Comparison of ENCODE assay signal across 22 cellular contexts in the genomic region with DNA sequence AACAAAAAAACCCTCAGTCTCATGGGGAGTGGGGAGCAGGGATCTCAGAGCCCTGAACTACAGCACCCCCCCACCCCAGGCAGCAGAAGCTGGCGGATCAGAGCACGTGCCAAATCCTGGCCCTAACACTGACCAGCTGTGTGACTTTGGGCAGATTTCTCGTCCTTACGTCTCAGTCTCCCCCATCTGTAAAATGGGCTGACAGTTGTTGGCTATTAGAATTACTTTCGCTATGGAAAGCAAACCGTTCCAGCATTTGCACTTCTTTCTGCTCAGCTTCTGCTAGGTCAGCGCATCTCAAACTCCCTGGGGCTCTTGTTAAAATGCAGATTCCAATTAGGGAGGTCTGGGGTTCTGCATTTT. TPM values are rescaled to one million over a fixed set of nuclear protein-coding genes. Genes with fewer than 3 reads are reported as not detected.
DNase-seq lines count a peak whose midpoint lies in the region; ATAC-seq and TF ChIP-seq lines count a peak whose summit lies in the region.
"Had no signal": no experiment of that assay in that cellular context is flagged by ENCODE, and none has a peak within 500 bp of the region (broad histone marks: within the 10 kb centered on the region; RNA-seq: fewer than 3 reads in every experiment).

No MANE protein-coding gene starts in this region.

- no peaks in the 10 kb centered on the region for H3K27me3 ChIP-seq in uterus

- CTCF ChIA-PET in activated CD4-positive, alpha-beta memory T cell treated with anti-CD3 and anti-CD28 coated beads for 36 hours (lab: Charles Lee) = interaction anchor here (1.1 to 4.0 kb wide), 16 partner anchors 10 to 169 kb away, joined by 3 to 44 read pairs (median 12); partner anchors contain the start of gene MIIP

- peaks cover 9% of the 10 kb centered on the region for H3K9me3 Mint-ChIP-seq in activated T-cell treated with anti-CD3 and anti-CD28 coated beads, Interleukin-2, amount 50 U/mL, for 4 hours
- peaks cover 20% of the 10 kb centered on the region for H3K9me3 Mint-ChIP-seq in activated CD4-positive, alpha-beta memory T cell treated with anti-CD3 and anti-CD28 coated beads for 36 hours

- H3K4me3 ChIP-seq in uterus (no peak overlapping the region), mucosa of descending colon (no peak overlapping the region)
- H3K4me3 ChIP-seq: smooth muscle cell, tibial artery had no signal

- TF ChIP-seq CTCF in uterus (IDR thresholded peaks at IDR 0.05) (no peak), mucosa of descending colon (IDR thresholded peaks at IDR 0.05) (no peak)

- peak overlapping the region; percentile 70 for H3K27ac Mint-ChIP-seq in activated CD4-positive, alpha-beta memory T cell treated with anti-CD3 and anti-CD28 coated beads for 36 hours
- H3K27ac Mint-ChIP-seq: activated naive CD8-positive, alpha-beta T cell; natural killer cell; progenitor cell of endocrine pancreas had no signal

- H3K9me3 ChIP-seq in uterus (no peaks in the 10 kb centered on the region), mucosa of descending colon (no peaks in the 10 kb centered on the region)
- H3K9me3 ChIP-seq: tibial artery had no signal

- peaks cover 4% of the 10 kb centered on the region for H3K27me3 Mint-ChIP-seq in activated T-cell treated with anti-CD3 and anti-CD28 coated beads, Interleukin-2, amount 50 U/mL, for 4 hours (ENCODE audit: low read depth)
- peaks cover 5% of the 10 kb centered on the region for H3K27me3 Mint-ChIP-seq in activated CD4-positive, alpha-beta memory T cell treated with anti-CD3 and anti-CD28 coated beads for 36 hours
- H3K27me3 Mint-ChIP-seq: activated naive CD8-positive, alpha-beta T cell had no signal

- no peak for DNase-seq in activated T-cell treated with anti-CD3 and anti-CD28 coated beads, Interleukin-2, amount 50 U/mL, for 4 hours
- DNase-seq in activated T-cell treated with anti-CD3 and anti-CD28 coated beads, Interleukin-2, amount 50 U/mL, for 1 hour = no peak
- no peak for DNase-seq in activated CD4-positive, alpha-beta memory T cell treated with anti-CD3 and anti-CD28 coated beads for 36 hours
- DNase-seq in D341Med (ENCODE audit: low spot score) (no peak), A172 (ENCODE audit: low spot score) (no peak), uterus (no peak), mucosa of descending colon (no peak)
- DNase-seq: 8988T; activated CD4-positive, alpha-beta T cell treated with anti-CD3 and anti-CD28 coated beads for 4 hours; activated CD8-positive, alpha-beta memory T cell treated with anti-CD3 and anti-CD28 coated beads, Interleukin-2, amount 50 U/mL, for 48 hours; C1 segment of cervical spinal cord; DMS79; mammary epithelial cell; natural killer cell; NCI-H1694 treated with DMSO at 0.1 percent for 48 hours; SHP77; tibial artery had no signal

- intact Hi-C loops in activated CD4-positive, alpha-beta memory T cell treated with anti-CD3 and anti-CD28 coated beads for 36 hours (cut with micrococcal nuclease) = no loop called here
- intact Hi-C loops in uterus (cut with DNase I; ENCODE audit: low total_unique reads) = no loop called here
- intact Hi-C loops in mucosa of descending colon (cut with DNase I, micrococcal nuclease) = no loop called here

- no peaks in the 10 kb centered on the region for H3K36me3 ChIP-seq in uterus
- no peaks in the 10 kb centered on the region for H3K36me3 ChIP-seq in mucosa of descending colon (ENCODE audit: low read depth)
- H3K36me3 ChIP-seq: tibial artery had no signal

- no peaks in the 10 kb centered on the region for H3K36me3 Mint-ChIP-seq in activated T-cell treated with anti-CD3 and anti-CD28 coated beads, Interleukin-2, amount 50 U/mL, for 4 hours (ENCODE audit: insufficient read depth)
- H3K36me3 Mint-ChIP-seq in activated CD4-positive, alpha-beta memory T cell treated with anti-CD3 and anti-CD28 coated beads for 36 hours = peaks cover 28% of the 10 kb centered on the region
- H3K36me3 Mint-ChIP-seq: natural killer cell had no signal

- H3K4me1 Mint-ChIP-seq in activated T-cell treated with anti-CD3 and anti-CD28 coated beads, Interleukin-2, amount 50 U/mL, for 4 hours (ENCODE audit: low read depth) = peaks cover 33% of the 10 kb centered on the region
- H3K4me1 Mint-ChIP-seq in activated CD4-positive, alpha-beta memory T cell treated with anti-CD3 and anti-CD28 coated beads for 36 hours (ENCODE audit: low read depth) = peaks cover 33% of the 10 kb centered on the region

- POLR2A ChIA-PET in activated CD4-positive, alpha-beta memory T cell treated with anti-CD3 and anti-CD28 coated beads for 36 hours (lab: Charles Lee) = interaction anchor here (0.9 to 2.7 kb wide), 9 partner anchors 8 to 170 kb away, joined by 3 to 17 read pairs (median 5); partner anchors contain the start of gene MIIP

- H3K4me3 Mint-ChIP-seq in activated T-cell treated with anti-CD3 and anti-CD28 coated beads, Interleukin-2, amount 50 U/mL, for 4 hours = peak overlapping the region; percentile 38
- peak overlapping the region; percentile 39 for H3K4me3 Mint-ChIP-seq in activated CD4-positive, alpha-beta memory T cell treated with anti-CD3 and anti-CD28 coated beads for 36 hours
- H3K4me3 Mint-ChIP-seq: activated naive CD8-positive, alpha-beta T cell; natural killer cell; T-helper 1 cell treated with Interleukin-12 subunit alpha and Interleukin-12 subunit beta and Interleukin-4 antibody, amounts not matched to agents 30 μg/mL and 1 μg/mL, for 36 hours had no signal

- TF ChIP-seq POLR2A in uterus (IDR thresholded peaks at IDR 0.05) = no peak

- H3K27ac ChIP-seq in uterus = no peak overlapping the region
- H3K27ac ChIP-seq: tibial artery had no signal

- H3K4me1 ChIP-seq in uterus = no peaks in the 10 kb centered on the region
- H3K4me1 ChIP-seq in mucosa of descending colon (ENCODE audit: low read depth) = no peaks in the 10 kb centered on the region

- ATAC-seq in activated T-cell treated with anti-CD3 and anti-CD28 coated beads, Interleukin-2, amount 50 U/mL, for 4 hours = no peak
- ATAC-seq in HG03354 (IDR thresholded peaks at IDR 0.05; ENCODE audit: poor library complexity, severe bottlenecking, unreplicated experiment) (peak; percentile 18), mucosa of descending colon (no peak)
- ATAC-seq: natural killer cell had no signal

RNA-seq across cellular contexts. Expression of gene TNFRSF8, which starts 15.5 kb away (rescaled TPM):
- total RNA-seq in activated T-cell treated with anti-CD3 and anti-CD28 coated beads, Interleukin-2, amount 50 U/mL, for 4 hours = 10 to 100 TPM; 13.7 to 17.5 (median 14.9) TPM
- 10 to 100 TPM; 31.1 to 33.2 TPM for total RNA-seq in activated CD4-positive, alpha-beta memory T cell treated with anti-CD3 and anti-CD28 coated beads for 36 hours
- total RNA-seq in A172 (2014; rRNA removed; shearing (Covaris generic)) = 0.38 TPM in 1 of 2 replicates, not detected in the other
- total RNA-seq in uterus = 1 to 10 TPM in 2 of 4 donors, under 1 TPM in 2; 0.26 to 2.4 (median 0.85) TPM
- total RNA-seq in mucosa of descending colon = under 1 TPM in 2 of 3 donors, not detected in 1; 0.31 to 0.51 TPM
- total RNA-seq: mammary epithelial cell, progenitor cell of endocrine pancreas had no signal

RNA-seq across cellular contexts. Expression of gene MIIP, which starts 59.3 kb away (rescaled TPM):
- total RNA-seq in activated T-cell treated with anti-CD3 and anti-CD28 coated beads, Interleukin-2, amount 50 U/mL, for 4 hours = 10 to 100 TPM; 51.9 to 58.3 (median 53.2) TPM
- total RNA-seq in activated CD4-positive, alpha-beta memory T cell treated with anti-CD3 and anti-CD28 coated beads for 36 hours = 10 to 100 TPM; 46.1 to 47.9 TPM
- total RNA-seq in A172 (2014; rRNA removed; shearing (Covaris generic)) = 22.8 and 41.6 TPM in 2 replicates
- total RNA-seq in uterus = 10 to 100 TPM in 3 of 4 donors, 1 to 10 TPM in 1; 1.2 to 44.8 (median 33.6) TPM
- total RNA-seq in mucosa of descending colon = 10 to 100 TPM; 17.6 to 23.9 (median 22.0) TPM

Comparison
In these comparisons a context has a peak if more than half of its experiments do, and no peak if none do; other contexts are left out.
1. RNA of gene TNFRSF8, which starts 15.5 kb away (total RNA-seq): 31.1 to 33.2 TPM in activated CD4-positive, alpha-beta memory T cell treated with anti-CD3 and anti-CD28 coated beads for 36 hours and 13.7 to 17.5 TPM in activated T-cell treated with anti-CD3 and anti-CD28 coated beads, Interleukin-2, amount 50 U/mL, for 4 hours; 0.26 to 2.4 TPM in uterus, 0.38 TPM in A172 and 0.31 to 0.51 TPM in mucosa of descending colon; every median in the first group is over 4 times any median in the second.